ENCODE assay signal across 8 cellular contexts in genomic region chr4:108168672-108169562, GRCh38. TPM values are rescaled to one million over a fixed set of nuclear protein-coding genes. Genes with fewer than 3 reads are reported as not detected.
DNase-seq lines count a peak whose midpoint lies in the region; ATAC-seq, FAIRE-seq and TF ChIP-seq lines count a peak whose summit lies in the region.

LEF1 (minus strand) TSS chr4:108168932; CDS start chr4:108167767, 1,165 bp downstream.

- peaks cover 55% of the 10 kb centered on the region for H4K20me1 ChIP-seq in BLaER1
- no peaks in the 10 kb centered on the region for H4K20me1 ChIP-seq in HepG2 (ENCODE audit: insufficient read depth, low read length)

- H3K4me1 ChIP-seq in BLaER1 (peaks cover 28% of the 10 kb centered on the region), HepG2 (ENCODE audit: insufficient read depth, low read length) (peaks cover 23% of the 10 kb centered on the region)

- DNase-seq in KBM-7 (peak; percentile 42), UCSD-AML1 (lab: John Stamatoyannopoulos, UW; ENCODE audit: unreplicated experiment) (peak; percentile 23), HepG2 (ENCODE audit: low spot score) (no peak), NCI-H187 treated with DMSO at 0.1 percent for 48 hours (lab: John Stamatoyannopoulos, UW) (no peak)
- DNase-seq in central memory CD4-positive, alpha-beta T cell = peak; percentile 56
- peak; percentile 57 for DNase-seq in stimulated activated CD8-positive, alpha-beta memory T cell treated with anti-CD3 and anti-CD28 coated beads, Interleukin-12 subunit alpha, Interleukin-12 subunit beta, amount 100 ng/mL, for 4 hours (ENCODE audit: low read depth)

- H3K36me3 ChIP-seq in BLaER1 (peaks cover 22% of the 10 kb centered on the region; the same call in 1 of the 2 replicates), HepG2 (replicated peaks in 1 of 2; ENCODE audit: control insufficient read depth in 1 of 2, insufficient read depth in 2 of 2, low read length in 2 of 2) (no peaks in the 10 kb centered on the region)

- TF ChIP-seq POLR2A in HepG2 (IDR thresholded peaks at IDR 0.05; ENCODE audit: insufficient read depth in 1 of 2, low read depth in 2 of 2, low read length in 2 of 2) = no peak

- ATAC-seq in GM21360 (IDR thresholded peaks at IDR 0.05; ENCODE audit: unreplicated experiment) (peak; percentile 38), HepG2 (peak; percentile 72)

- H3K9ac ChIP-seq in BLaER1 (peak within 1 kb of the TSS; percentile 97), HepG2 (ENCODE audit: insufficient read depth, low read depth, low read length) (no peak within 1 kb of the TSS)

- POLR2A ChIA-PET in HepG2 (lab: Yijun Ruan, JAX) = no interaction called here

- intact Hi-C loops in HepG2 (cut with micrococcal nuclease; ENCODE audit: unreplicated experiment) = no loop called here

- WGBS in HepG2 (ENCODE audit: low lambda C conversion rate) = 2% methylated on average over 21 of the region's 61 CpGs

- FAIRE-seq in HepG2 (lab: Jason Lieb, UNC) = no peak

- in situ Hi-C loops in KBM-7 (cut with MboI; ENCODE audit: low pct_unique_long_range_greater_than_20kb, low sequenced_read_pairs) = no loop called here
- in situ Hi-C loops in HepG2 (cut with HindIII; ENCODE audit: extremely low pct_ligation_motif_present, low pct_unique_long_range_greater_than_20kb) = no loop called here

- peaks cover 100% of the 10 kb centered on the region for H3K27me3 ChIP-seq in BLaER1
- H3K27me3 ChIP-seq in HepG2 (ENCODE audit: control insufficient read depth in 1 of 2, insufficient read depth in 2 of 2, low read length in 2 of 2) = peaks cover 8 to 59% of the 10 kb centered on the region in 2 experiments; a peak in 4 of 5 replicates

- CTCF ChIA-PET in HepG2 (lab: Yijun Ruan, JAX; ENCODE audit: low intra/inter-chr PET ratio, low total read pairs) = no interaction called here

- no peak for TF ChIP-seq CTCF in HepG2 (CRISPR knock-in tag; IDR thresholded peaks at IDR 0.05)

- H3K27ac ChIP-seq in BLaER1 (peak within 1 kb of the TSS; percentile 98), HepG2 (ENCODE audit: extremely low read length, insufficient read depth, low read length) (no peak within 1 kb of the TSS)

- no peak within 1 kb of the TSS for H2AFZ ChIP-seq in HepG2 (ENCODE audit: low read length)

- TF ChIP-seq EP300 in HepG2 (IDR thresholded peaks at IDR 0.05; ENCODE audit: low read depth in 2 of 2, low read length in 2 of 2) (no peak), HepG2 (CRISPR knock-in tag; IDR thresholded peaks at IDR 0.05; ENCODE audit: borderline replicate concordance) (no peak)

- no TSS peak for BruUV-seq in HepG2 (replicated peaks; lab: Mats Ljungman, UMichigan)

- H3K4me2 ChIP-seq in BLaER1 = peak within 1 kb of the TSS; percentile 95
- peak within 1 kb of the TSS; percentile 56 for H3K4me2 ChIP-seq in HepG2 (ENCODE audit: low read depth, low read length)

- H3K4me3 ChIP-seq in BLaER1 (peak within 1 kb of the TSS; percentile 85), HepG2 (replicated peaks in 1 of 3; ENCODE audit: insufficient read depth in 1 of 3, low read depth in 2 of 3, low read length in 3 of 3) (peak within 1 kb of the TSS; percentile 40 to 51 (median 41))

- no peak for TF ChIP-seq RAD21 in HepG2 (CRISPR knock-in tag; IDR thresholded peaks at IDR 0.05)

- H3K9me3 ChIP-seq in BLaER1 (no peaks in the 10 kb centered on the region), HepG2 (ENCODE audit: low read length) (no peaks in the 10 kb centered on the region)

- no peaks in the 10 kb centered on the region for H3K79me2 ChIP-seq in HepG2 (ENCODE audit: insufficient read depth, low read length)

TF ChIP-seq in HepG2, 621 proteins besides CTCF, POLR2A, EP300 and RAD21 (continues in another document):
- no peak for TF ChIP-seq ZSCAN25 (CRISPR knock-in tag; IDR thresholded peaks at IDR 0.05)
- TF ChIP-seq ZNF800 (CRISPR knock-in tag; IDR thresholded peaks at IDR 0.05) = peak; percentile 88; the same call in 1 of the 2 replicates
- TF ChIP-seq TCF7 (IDR thresholded peaks at IDR 0.05; ENCODE audit: low read depth) = peak; percentile 6; the same call in 1 of the 2 replicates
- TF ChIP-seq HNRNPK (IDR thresholded peaks at IDR 0.05; ENCODE audit: low read depth, low read length, poor library complexity, severe bottlenecking) = peak; percentile 36
- TF ChIP-seq HNRNPLL (IDR thresholded peaks at IDR 0.05; ENCODE audit: low read depth, low read length, poor library complexity, severe bottlenecking) = peak; percentile 56
- 0 out of 2 replicates have a peak, but pooled peaks have one; percentile 50 for TF ChIP-seq ZBTB10 (CRISPR knock-in tag; IDR thresholded peaks at IDR 0.05; ENCODE audit: borderline replicate concordance)
- TF ChIP-seq UBTF (CRISPR knock-in tag; IDR thresholded peaks at IDR 0.05) = peak; percentile 17; the same call in 1 of the 2 replicates

RNA-seq across cellular contexts. Expression of gene LEF1, which starts in this region (rescaled TPM):
- total RNA-seq in HepG2 (2016; rRNA removed; fragmentation: Illumina TruSeq; extraction: Trizol) = 0.22 and 0.35 TPM in 2 replicates
- 0.51 and 0.62 TPM in 2 replicates for total RNA-seq in HepG2 (2016; cell fraction: cytosol; rRNA removed; fragmentation: Illumina TruSeq; extraction: Trizol; ENCODE audit: low read depth)
- total RNA-seq in HepG2 (2016; cell fraction: insoluble cytoplasmic fraction; rRNA removed; fragmentation: Illumina TruSeq; extraction: Trizol) = 0.12 and 0.32 TPM in 2 replicates
- 0.65 TPM in 2 replicates for total RNA-seq in HepG2 (2016; cell fraction: membrane; rRNA removed; fragmentation: Illumina TruSeq; extraction: Trizol)
- 0.50 and 0.63 TPM in 2 replicates for total RNA-seq in HepG2 (2016; cell fraction: nucleus; rRNA removed; fragmentation: Illumina TruSeq; extraction: Trizol)
- 0.29 and 0.31 TPM in 2 replicates for polyA plus RNA-seq in HepG2 (2011; rRNA removed)
- 0.18 and 0.52 TPM in 2 replicates for polyA plus RNA-seq in HepG2 (2011; cell fraction: cytosol; rRNA removed)
- 0.24 and 0.31 TPM in 2 replicates for polyA plus RNA-seq in HepG2 (2011; cell fraction: nucleus; rRNA removed)
- polyA plus RNA-seq in HepG2 (2012) = 0.15 and 0.36 TPM in 2 replicates
- polyA plus RNA-seq in HepG2 (2016; cell fraction: cytosol; fragmentation: Illumina TruSeq; extraction: Trizol; ENCODE audit: low read depth) = 0.42 and 0.57 TPM in 2 replicates
- 0.66 and 0.85 TPM in 2 replicates for polyA plus RNA-seq in HepG2 (2016; cell fraction: insoluble cytoplasmic fraction; fragmentation: Illumina TruSeq; extraction: Trizol; ENCODE audit: low read depth)
- polyA plus RNA-seq in HepG2 (2016; cell fraction: membrane; fragmentation: Illumina TruSeq; extraction: Trizol; ENCODE audit: low read depth) = 0.50 and 0.81 TPM in 2 replicates
- polyA plus RNA-seq in HepG2 (2016; cell fraction: nucleus; fragmentation: Illumina TruSeq; extraction: Trizol; ENCODE audit: insufficient read depth, low read depth) = 0.83 and 1.2 TPM in 2 replicates
- 0.33 and 0.78 TPM in 2 replicates for polyA minus RNA-seq in HepG2 (2011; rRNA and poly(A)+ RNA removed; ENCODE audit: low replicate concordance)
- not detected in 2 replicates for polyA minus RNA-seq in HepG2 (2011; cell fraction: cytosol; rRNA and poly(A)+ RNA removed)
- 0.39 TPM in 1 of 2 replicates, not detected in the other for polyA minus RNA-seq in HepG2 (2011; cell fraction: nucleus; rRNA and poly(A)+ RNA removed)

Comparison
In these comparisons a context has a peak if more than half of its experiments do, and no peak if none do; other contexts are left out.
1. DNase-seq: peak in KBM-7 (single experiment), UCSD-AML1 (single experiment), central memory CD4-positive, alpha-beta T cell (single experiment) and stimulated activated CD8-positive, alpha-beta memory T cell treated with anti-CD3 and anti-CD28 coated beads, Interleukin-12 subunit alpha, Interleukin-12 subunit beta, amount 100 ng/mL, for 4 hours (single experiment); none in HepG2 (single experiment) and NCI-H187 treated with DMSO at 0.1 percent for 48 hours (single experiment).